In the genomic region with DNA sequence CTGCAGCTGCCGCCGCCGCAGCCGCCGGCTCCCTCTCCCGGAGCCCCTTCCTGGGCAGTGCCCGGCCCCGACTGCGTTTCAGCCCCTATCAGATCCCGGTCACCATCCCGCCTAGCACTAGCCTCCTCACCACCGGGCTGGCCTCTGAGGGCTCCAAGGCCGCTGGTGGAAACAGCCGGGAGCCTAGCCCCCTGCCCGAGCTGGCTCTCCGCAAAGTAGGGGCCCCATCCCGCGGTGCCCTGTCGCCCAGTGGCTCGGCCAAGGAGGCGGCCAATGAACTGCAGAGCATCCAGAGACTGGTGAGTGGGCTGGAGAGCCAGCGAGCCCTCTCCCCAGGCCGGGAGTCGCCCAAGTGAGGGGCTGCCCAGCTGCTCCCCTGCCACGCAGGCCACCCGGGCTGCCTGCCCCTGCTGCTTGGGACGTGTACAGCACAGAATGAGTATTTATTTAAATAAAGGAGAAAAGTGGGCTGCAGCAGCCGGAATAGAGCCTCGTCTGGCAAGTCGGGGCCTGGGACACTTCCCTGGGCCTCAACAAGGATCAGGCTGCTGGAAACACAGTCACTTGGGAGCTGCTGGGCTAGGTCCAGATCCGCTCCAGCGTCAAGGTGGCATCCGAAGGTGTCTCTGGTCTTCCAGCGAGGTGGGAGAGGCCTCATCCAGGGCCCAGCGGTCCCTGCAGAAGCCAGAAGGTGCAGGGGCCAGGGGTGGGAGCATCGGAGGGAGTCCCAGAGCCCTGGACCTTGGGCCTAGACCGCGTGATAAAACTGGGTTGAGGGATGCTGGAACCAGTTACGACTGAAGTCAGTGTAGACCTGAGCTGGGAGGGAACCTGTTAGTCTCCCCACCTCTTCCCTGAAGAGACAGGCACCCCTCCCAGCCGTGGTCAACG, we compare ENCODE assay signal across 7 cellular contexts.
DNase-seq lines count a peak whose midpoint lies in the region; ATAC-seq lines count a peak whose summit lies in the region.

No MANE protein-coding gene starts in this region.

- no peaks in the 10 kb centered on the region for H3K36me3 ChIP-seq in iPS-15b (ENCODE audit: control insufficient read depth, insufficient read depth, low read length)
- peaks cover 0 to 9% (median 5%) of the 10 kb centered on the region in 5 donors for H3K36me3 ChIP-seq in subcutaneous abdominal adipose tissue (ENCODE audit: control insufficient read depth in 5 of 5, insufficient read depth in 5 of 5, low read length in 5 of 5)

- H3K9me3 ChIP-seq in iPS-15b (ENCODE audit: control insufficient read depth, insufficient read depth, low read length) (no peaks in the 10 kb centered on the region), subcutaneous abdominal adipose tissue (ENCODE audit: control insufficient read depth in 5 of 5, low read length in 5 of 5) (no peaks in the 10 kb centered on the region)

- H3K27ac ChIP-seq in subcutaneous abdominal adipose tissue (ENCODE audit: low read depth, low read length), result no peak overlapping the region

- ATAC-seq in GM18502 (IDR thresholded peaks at IDR 0.05; ENCODE audit: poor library complexity, unreplicated experiment) (no peak), HG02938 (IDR thresholded peaks at IDR 0.05; ENCODE audit: unreplicated experiment) (no peak)

- peaks cover 2% of the 10 kb centered on the region for H3K4me1 ChIP-seq in iPS-15b (ENCODE audit: control insufficient read depth, insufficient read depth, low read length)
- H3K4me1 ChIP-seq in subcutaneous abdominal adipose tissue (ENCODE audit: control insufficient read depth in 5 of 5, insufficient read depth in 5 of 5, low read length in 5 of 5), result peaks cover 5 to 84% (median 68%) of the 10 kb centered on the region in 5 donors

- H3K9ac ChIP-seq in iPS-15b (ENCODE audit: low read depth, low read length) (no peak overlapping the region), subcutaneous abdominal adipose tissue (ENCODE audit: low read length in 5 of 5) (peak overlapping the region in 2 of 5 donors; percentile 48 to 52)

- peak; percentile 17 for DNase-seq in HuH-7 (ENCODE audit: low spot score)
- DNase-seq in activated CD8-positive, alpha-beta memory T cell treated with anti-CD3 and anti-CD28 coated beads, Interleukin-2, amount 50 U/mL, for 4 hours, result peak; percentile 14
- DNase-seq in NCI-H1694 (lab: John Stamatoyannopoulos, UW), result no peak

- H3K4me3 ChIP-seq in iPS-15b (ENCODE audit: low read depth, low read length), result peak overlapping the region; percentile 28
- H3K4me3 ChIP-seq in subcutaneous abdominal adipose tissue (ENCODE audit: low read depth in 1 of 5, low read length in 5 of 5), result peak overlapping the region in 3 of 5 donors; percentile 65 to 78 (median 72)

- peaks cover 88% of the 10 kb centered on the region for H3K27me3 ChIP-seq in iPS-15b (ENCODE audit: control insufficient read depth, insufficient read depth, low read length)
- peaks cover 0 to 46% (median 31%) of the 10 kb centered on the region in 5 donors for H3K27me3 ChIP-seq in subcutaneous abdominal adipose tissue (ENCODE audit: control insufficient read depth in 5 of 5, insufficient read depth in 4 of 5, low read length in 5 of 5)
